In the genomic region with DNA sequence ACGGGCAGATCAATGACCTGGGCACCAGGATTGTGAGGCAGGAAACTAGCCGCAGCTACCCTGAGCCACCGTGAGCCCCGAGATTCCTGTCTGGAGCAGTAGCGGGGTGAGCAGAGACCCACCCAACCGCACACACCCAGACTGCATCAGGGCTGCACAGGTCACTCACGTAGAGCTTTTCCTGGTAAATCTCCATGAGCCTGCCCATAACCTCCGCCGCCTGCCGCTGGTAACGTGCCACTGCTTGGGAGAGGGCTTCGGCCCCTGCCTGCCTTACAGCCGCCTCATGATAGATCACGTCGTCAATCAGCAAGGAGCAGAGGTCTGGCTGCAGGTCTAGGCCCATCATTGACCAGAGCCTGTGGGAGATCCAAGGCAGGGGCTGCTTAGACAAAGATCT, we compare ENCODE assay signal across 1 cellular context.
A peak's percentile ranks its signal among the peaks of the same experiment; 100 is the strongest.
TF ChIP-seq lines count a peak whose summit lies in the region.

No MANE protein-coding gene starts in this region.

TF ChIP-seq in HepG2, 621 proteins besides CTCF, POLR2A, EP300 and RAD21:
- TF ChIP-seq TGIF2 (CRISPR knock-in tag; IDR thresholded peaks at IDR 0.05) = no peak
- no peak for TF ChIP-seq KMT2A (CRISPR knock-in tag; IDR thresholded peaks at IDR 0.05)
- no peak for TF ChIP-seq EEA1 (CRISPR knock-in tag; IDR thresholded peaks at IDR 0.05; ENCODE audit: borderline replicate concordance)
- TF ChIP-seq AGO2 (optimal IDR thresholded peaks at IDR 0.05; ENCODE audit: low read depth, low read length) = peak; percentile 51
- TF ChIP-seq, protein P1, sequence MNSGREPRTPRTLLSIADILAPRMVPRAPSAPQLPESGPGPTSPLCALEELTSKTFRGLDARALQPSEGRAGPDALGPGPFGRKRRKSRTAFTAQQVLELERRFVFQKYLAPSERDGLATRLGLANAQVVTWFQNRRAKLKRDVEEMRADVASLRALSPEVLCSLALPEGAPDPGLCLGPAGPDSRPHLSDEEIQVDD (CRISPR knock-in tag; IDR thresholded peaks at IDR 0.05; ENCODE audit: borderline replicate concordance) = no peak
